ENCODE assay signal across 16 cellular contexts in genomic region chr10:38103754-38104153, GRCh38. TPM values are rescaled to one million over a fixed set of nuclear protein-coding genes. Genes with fewer than 3 reads are reported as not detected.
DNase-seq lines count a peak whose midpoint lies in the region; ATAC-seq, FAIRE-seq and TF ChIP-seq lines count a peak whose summit lies in the region.
"Had no signal": no experiment of that assay in that cellular context is flagged by ENCODE, and none has a peak within 500 bp of the region (broad histone marks: within the 10 kb centered on the region; RNA-seq: fewer than 3 reads in every experiment).

No MANE protein-coding gene starts in this region.

- H3K9me3 ChIP-seq in liver (ENCODE audit: control insufficient read depth in 4 of 4, low read length in 3 of 4) (peaks cover 13 to 44% (median 16%) of the 10 kb centered on the region in 4 donors), HepG2 (ENCODE audit: low read length) (peaks cover 8% of the 10 kb centered on the region; the same call in 1 of the 2 replicates), adipocyte (ENCODE audit: control insufficient read depth, low read length) (peaks cover 82% of the 10 kb centered on the region), subcutaneous abdominal adipose tissue (ENCODE audit: control insufficient read depth in 5 of 5, low read length in 5 of 5) (peaks cover 19 to 54% (median 37%) of the 10 kb centered on the region in 5 donors)

- H3K9ac ChIP-seq in liver (ENCODE audit: low read depth in 1 of 2, low read length in 2 of 2) (no peak overlapping the region), HepG2 (ENCODE audit: insufficient read depth, low read depth, low read length) (no peak overlapping the region), adipocyte (ENCODE audit: low read length) (no peak overlapping the region), subcutaneous abdominal adipose tissue (ENCODE audit: low read length in 5 of 5) (no peak overlapping the region)
- H3K9ac ChIP-seq: BLaER1 treated with 17β-estradiol and CSF1 and Interleukin-3, amounts not matched to agents 10 nM and 100 nM had no signal

- POLR2A ChIA-PET in HepG2 (lab: Yijun Ruan, JAX) = no interaction called here

- peaks cover 9 to 57% (median 44%) of the 10 kb centered on the region in 4 donors for H3K36me3 ChIP-seq in liver (ENCODE audit: control insufficient read depth in 4 of 4, insufficient read depth in 3 of 4, low read depth in 1 of 4, low read length in 3 of 4)
- peaks cover 7 to 25% of the 10 kb centered on the region in 2 experiments for H3K36me3 ChIP-seq in HepG2 (replicated peaks in 1 of 2; ENCODE audit: control insufficient read depth in 1 of 2, insufficient read depth in 2 of 2, low read length in 2 of 2)
- H3K36me3 ChIP-seq in adipocyte (ENCODE audit: control insufficient read depth, insufficient read depth, low read length, severe bottlenecking) = peaks cover 76% of the 10 kb centered on the region
- peaks cover 20 to 61% (median 44%) of the 10 kb centered on the region in 5 donors for H3K36me3 ChIP-seq in subcutaneous abdominal adipose tissue (ENCODE audit: control insufficient read depth in 5 of 5, insufficient read depth in 5 of 5, low read length in 5 of 5)

- TF ChIP-seq EP300 in HepG2 (IDR thresholded peaks at IDR 0.05; ENCODE audit: low read depth in 2 of 2, low read length in 2 of 2) (no peak), HepG2 (CRISPR knock-in tag; IDR thresholded peaks at IDR 0.05; ENCODE audit: borderline replicate concordance) (no peak)

- peaks cover 3% of the 10 kb centered on the region for H3K79me2 ChIP-seq in HepG2 (ENCODE audit: insufficient read depth, low read length)

- no peak for ATAC-seq in HepG2
- no peak for ATAC-seq in GM18861 (IDR thresholded peaks at IDR 0.05; ENCODE audit: unreplicated experiment)
- ATAC-seq: A549; CD8-positive, alpha-beta T cell had no signal

- H3K4me3 ChIP-seq in liver (ENCODE audit: low read depth in 1 of 3, low read length in 3 of 3) (peak overlapping the region in 2 of 3 donors; percentile 29 to 35), HepG2 (replicated peaks in 1 of 3; ENCODE audit: insufficient read depth in 1 of 3, low read depth in 2 of 3, low read length in 3 of 3) (no peak overlapping the region), adipocyte (ENCODE audit: low read length) (peak overlapping the region; percentile 41), subcutaneous abdominal adipose tissue (ENCODE audit: low read depth in 1 of 5, low read length in 5 of 5) (peak overlapping the region in 4 of 5 donors; percentile 33 to 61 (median 50))
- H3K4me3 ChIP-seq: A549; BLaER1 treated with 17β-estradiol and CSF1 and Interleukin-3, amounts not matched to agents 10 nM and 100 nM had no signal

- in situ Hi-C loops in HepG2 (cut with HindIII; ENCODE audit: extremely low pct_ligation_motif_present, low pct_unique_long_range_greater_than_20kb) = no loop called here

- no peak overlapping the region for H3K27ac ChIP-seq in liver (ENCODE audit: low read depth in 1 of 2, low read length in 2 of 2)
- H3K27ac ChIP-seq in HepG2 (ENCODE audit: extremely low read length, insufficient read depth, low read length) = no peak overlapping the region
- H3K27ac ChIP-seq in subcutaneous abdominal adipose tissue (ENCODE audit: low read depth, low read length) = no peak overlapping the region
- H3K27ac ChIP-seq: 22Rv1; A549; BLaER1 treated with 17β-estradiol and CSF1 and Interleukin-3, amounts not matched to agents 10 nM and 100 nM had no signal

- WGBS in liver = 98% methylated on average over 3 of the region's 3 CpGs
- 97% methylated on average over 3 of the region's 3 CpGs for WGBS in HepG2 (ENCODE audit: low lambda C conversion rate)

- no peak for TF ChIP-seq CTCF in liver (IDR thresholded peaks at IDR 0.05; ENCODE audit: low read depth, low read length, missing input control)
- no peak for TF ChIP-seq CTCF in HepG2 (CRISPR knock-in tag; IDR thresholded peaks at IDR 0.05)

- CTCF ChIA-PET in HepG2 (lab: Yijun Ruan, JAX; ENCODE audit: low intra/inter-chr PET ratio, low total read pairs) = no interaction called here

- no peak for TF ChIP-seq POLR2A in HepG2 (IDR thresholded peaks at IDR 0.05; ENCODE audit: insufficient read depth in 1 of 2, low read depth in 2 of 2, low read length in 2 of 2)

- BruUV-seq in HepG2 (replicated peaks; lab: Mats Ljungman, UMichigan) = no TSS peak

- DNase-seq in HepG2 (ENCODE audit: low spot score) (no peak), adipocyte (ENCODE audit: low read depth) (no peak), retina (no peak), NCI-H2196 treated with DMSO at 0.1 percent for 48 hours (lab: John Stamatoyannopoulos, UW; ENCODE audit: unreplicated experiment) (no peak)
- DNase-seq: Calu3; CD8-positive, alpha-beta T cell; DMS79 treated with DMSO at 0.1 percent for 48 hours; GF-D8; H9 had no signal

- H3K4me2 ChIP-seq in HepG2 (ENCODE audit: low read depth, low read length) = no peak overlapping the region
- H3K4me2 ChIP-seq: A549; BLaER1 treated with 17β-estradiol and CSF1 and Interleukin-3, amounts not matched to agents 10 nM and 100 nM had no signal

- no peak for TF ChIP-seq RAD21 in liver (IDR thresholded peaks at IDR 0.05)
- TF ChIP-seq RAD21 in HepG2 (CRISPR knock-in tag; IDR thresholded peaks at IDR 0.05) = no peak

- H4K20me1 ChIP-seq in HepG2 (ENCODE audit: insufficient read depth, low read length) = no peaks in the 10 kb centered on the region
- H4K20me1 ChIP-seq: BLaER1 treated with 17β-estradiol and CSF1 and Interleukin-3, amounts not matched to agents 10 nM and 100 nM had no signal

- no peaks in the 10 kb centered on the region for H3K4me1 ChIP-seq in liver (ENCODE audit: control insufficient read depth in 4 of 4, insufficient read depth in 4 of 4, low read length in 3 of 4)
- H3K4me1 ChIP-seq in HepG2 (ENCODE audit: insufficient read depth, low read length) = no peaks in the 10 kb centered on the region
- H3K4me1 ChIP-seq in adipocyte (ENCODE audit: control insufficient read depth, insufficient read depth, low read length) = no peaks in the 10 kb centered on the region
- no peaks in the 10 kb centered on the region for H3K4me1 ChIP-seq in subcutaneous abdominal adipose tissue (ENCODE audit: control insufficient read depth in 5 of 5, insufficient read depth in 5 of 5, low read length in 5 of 5)
- H3K4me1 ChIP-seq: A549; BLaER1 treated with 17β-estradiol and CSF1 and Interleukin-3, amounts not matched to agents 10 nM and 100 nM had no signal

- no peak for FAIRE-seq in HepG2 (lab: Jason Lieb, UNC)
- FAIRE-seq: A549, H1 had no signal

- intact Hi-C loops in HepG2 (cut with micrococcal nuclease; ENCODE audit: unreplicated experiment) = no loop called here

- H3K27me3 ChIP-seq in liver (ENCODE audit: control insufficient read depth in 4 of 4, insufficient read depth in 4 of 4, low read length in 3 of 4) (no peaks in the 10 kb centered on the region), HepG2 (ENCODE audit: control insufficient read depth in 1 of 2, insufficient read depth in 2 of 2, low read length in 2 of 2) (no peaks in the 10 kb centered on the region), adipocyte (replicated peaks; ENCODE audit: control insufficient read depth, insufficient read depth, low read length) (no peaks in the 10 kb centered on the region), subcutaneous abdominal adipose tissue (ENCODE audit: control insufficient read depth in 5 of 5, insufficient read depth in 4 of 5, low read length in 5 of 5) (no peaks in the 10 kb centered on the region)
- H3K27me3 ChIP-seq: BLaER1 treated with 17β-estradiol and CSF1 and Interleukin-3, amounts not matched to agents 10 nM and 100 nM had no signal

- H2AFZ ChIP-seq in HepG2 (ENCODE audit: low read length) = no peak overlapping the region

TF ChIP-seq in liver, 16 proteins besides CTCF, POLR2A, EP300 and RAD21 (continues in another document):
- TF ChIP-seq NR2F2 (IDR thresholded peaks at IDR 0.05) = no peak

TF ChIP-seq in HepG2, 621 proteins besides CTCF, POLR2A, EP300 and RAD21 (continues in another document):
- no peak for TF ChIP-seq MXI1 (IDR thresholded peaks at IDR 0.05; ENCODE audit: borderline replicate concordance, low read depth, low read length)
- TF ChIP-seq CENPX (CRISPR knock-in tag; IDR thresholded peaks at IDR 0.05) = no peak
- TF ChIP-seq NR3C1 (CRISPR knock-in tag; IDR thresholded peaks at IDR 0.05) = no peak
- TF ChIP-seq ZNF331 (CRISPR knock-in tag; IDR thresholded peaks at IDR 0.05) = no peak
- TF ChIP-seq TARDBP (CRISPR knock-in tag; IDR thresholded peaks at IDR 0.05) = no peak
- TF ChIP-seq KDM2A (CRISPR knock-in tag; IDR thresholded peaks at IDR 0.05; ENCODE audit: borderline replicate concordance, low read depth) = no peak
- TF ChIP-seq ZNF335 (CRISPR knock-in tag; IDR thresholded peaks at IDR 0.05) = no peak
- TF ChIP-seq FOSL2 (CRISPR knock-in tag; IDR thresholded peaks at IDR 0.05) = no peak

RNA-seq across cellular contexts. Expression of gene ZNF37A, which starts 9.6 kb away (rescaled TPM):
- total RNA-seq in liver (10 to 100 TPM in 1 of 2 donors, 1 to 10 TPM in 1; 5.2 to 11.5 TPM), HepG2 (2016; rRNA removed; fragmentation: Illumina TruSeq; extraction: Trizol) (12.6 and 17.0 TPM in 2 replicates)
- polyA plus RNA-seq in liver (1 to 10 TPM; 3.5 to 3.6 TPM), HepG2 (2011; rRNA removed) (7.2 and 8.0 TPM in 2 replicates)
- 2.4 and 3.9 TPM in 2 replicates for total RNA-seq in HepG2 (2016; cell fraction: cytosol; rRNA removed; fragmentation: Illumina TruSeq; extraction: Trizol; ENCODE audit: low read depth)
- 12.3 and 16.5 TPM in 2 replicates for total RNA-seq in HepG2 (2016; cell fraction: insoluble cytoplasmic fraction; rRNA removed; fragmentation: Illumina TruSeq; extraction: Trizol)
- total RNA-seq in HepG2 (2016; cell fraction: membrane; rRNA removed; fragmentation: Illumina TruSeq; extraction: Trizol) = 7.0 and 7.8 TPM in 2 replicates
- 17.2 and 20.4 TPM in 2 replicates for total RNA-seq in HepG2 (2016; cell fraction: nucleus; rRNA removed; fragmentation: Illumina TruSeq; extraction: Trizol)
- 3.2 and 4.5 TPM in 2 replicates for polyA plus RNA-seq in HepG2 (2011; cell fraction: cytosol; rRNA removed)
- 9.9 and 14.1 TPM in 2 replicates for polyA plus RNA-seq in HepG2 (2011; cell fraction: nucleus; rRNA removed)
- 7.6 and 9.0 TPM in 2 replicates for polyA plus RNA-seq in HepG2 (2012)
- 1.5 and 2.1 TPM in 2 replicates for polyA plus RNA-seq in HepG2 (2016; cell fraction: cytosol; fragmentation: Illumina TruSeq; extraction: Trizol; ENCODE audit: low read depth)
- polyA plus RNA-seq in HepG2 (2016; cell fraction: insoluble cytoplasmic fraction; fragmentation: Illumina TruSeq; extraction: Trizol; ENCODE audit: low read depth) = 9.4 and 9.5 TPM in 2 replicates
- 2.3 and 2.6 TPM in 2 replicates for polyA plus RNA-seq in HepG2 (2016; cell fraction: membrane; fragmentation: Illumina TruSeq; extraction: Trizol; ENCODE audit: low read depth)
- polyA plus RNA-seq in HepG2 (2016; cell fraction: nucleus; fragmentation: Illumina TruSeq; extraction: Trizol; ENCODE audit: insufficient read depth, low read depth) = 24.6 and 27.6 TPM in 2 replicates
- polyA minus RNA-seq in HepG2 (2011; rRNA and poly(A)+ RNA removed; ENCODE audit: low replicate concordance) = 23.5 and 24.4 TPM in 2 replicates
- 9.4 and 9.7 TPM in 2 replicates for polyA minus RNA-seq in HepG2 (2011; cell fraction: cytosol; rRNA and poly(A)+ RNA removed)
- 35.7 and 48.7 TPM in 2 replicates for polyA minus RNA-seq in HepG2 (2011; cell fraction: nucleus; rRNA and poly(A)+ RNA removed)

Comparison
In these comparisons a context has a peak if more than half of its experiments do, and no peak if none do; other contexts are left out.
1. H3K4me3 ChIP-seq: peak in liver (2 of 3), adipocyte (single experiment) and subcutaneous abdominal adipose tissue (4 of 5); none in HepG2 (0 of 3).